17 cellular contexts compared by ENCODE assay signal in genomic region chr3:196883361-196883760, GRCh38. TPM values are rescaled to one million over a fixed set of nuclear protein-coding genes. Genes with fewer than 3 reads are reported as not detected.
A peak's percentile ranks its signal among the peaks of the same experiment; 100 is the strongest.
DNase-seq lines count a peak whose midpoint lies in the region; ATAC-seq and TF ChIP-seq lines count a peak whose summit lies in the region.
"Had no signal": no experiment of that assay in that cellular context is flagged by ENCODE, and none has a peak within 500 bp of the region (broad histone marks: within the 10 kb centered on the region; RNA-seq: fewer than 3 reads in every experiment).

No MANE protein-coding gene starts in this region.

- no peaks in the 10 kb centered on the region for H3K4me1 ChIP-seq in sigmoid colon
- H3K4me1 ChIP-seq: psoas muscle had no signal

- CTCF ChIA-PET in activated CD8-positive, alpha-beta T cell treated with anti-CD3 and anti-CD28 coated beads for 36 hours (lab: Charles Lee) = no interaction called here

- intact Hi-C loops in activated CD8-positive, alpha-beta T cell treated with anti-CD3 and anti-CD28 coated beads for 36 hours (cut with micrococcal nuclease) = no loop called here
- intact Hi-C loops in sigmoid colon (cut with DNase I) = no loop called here

- TF ChIP-seq CTCF in activated CD8-positive, alpha-beta T cell treated with anti-CD3 and anti-CD28 coated beads for 36 hours (IDR thresholded peaks at IDR 0.05) = no peak
- no peak for TF ChIP-seq CTCF in sigmoid colon (IDR thresholded peaks at IDR 0.05)

- no peak overlapping the region for H3K4me3 ChIP-seq in sigmoid colon
- H3K4me3 ChIP-seq: GM23338, psoas muscle had no signal

- H3K9me3 ChIP-seq in sigmoid colon = no peaks in the 10 kb centered on the region
- H3K9me3 ChIP-seq: psoas muscle had no signal

- ATAC-seq in GM21423 (IDR thresholded peaks at IDR 0.05; ENCODE audit: unreplicated experiment) (peak; percentile 51), GM19023 (IDR thresholded peaks at IDR 0.05; ENCODE audit: unreplicated experiment) (no peak)
- ATAC-seq in activated CD8-positive, alpha-beta T cell treated with anti-CD3 and anti-CD28 coated beads for 36 hours = peak; percentile 87
- ATAC-seq in stimulated activated effector memory CD8-positive, alpha-beta T cell treated with anti-CD3 and anti-CD28 coated beads, Interleukin-12 subunit alpha, Interleukin-12 subunit beta, amount 100 ng/mL, for 72 hours = peak; percentile 79
- ATAC-seq: GM23338, psoas muscle had no signal

- H3K27ac Mint-ChIP-seq in activated CD8-positive, alpha-beta T cell treated with anti-CD3 and anti-CD28 coated beads for 36 hours = peak overlapping the region; percentile 73
- peak overlapping the region; percentile 57 for H3K27ac Mint-ChIP-seq in stimulated activated effector memory CD8-positive, alpha-beta T cell treated with anti-CD3 and anti-CD28 coated beads, Interleukin-12 subunit alpha, Interleukin-12 subunit beta, amount 100 ng/mL, for 72 hours
- H3K27ac Mint-ChIP-seq: GM23338 had no signal

- no peak for TF ChIP-seq EP300 in sigmoid colon (IDR thresholded peaks at IDR 0.05)

- DNase-seq in activated CD4-positive, alpha-beta T cell treated with anti-CD3 and anti-CD28 coated beads, Interleukin-2, amount 50 U/mL, for 48 hours = peak; percentile 6 to 9
- DNase-seq in activated CD4-positive, alpha-beta T cell treated with anti-CD3 and anti-CD28 coated beads for 48 hours = no peak
- DNase-seq in activated CD8-positive, alpha-beta T cell treated with anti-CD3 and anti-CD28 coated beads for 36 hours = no peak
- DNase-seq in stimulated activated effector memory CD8-positive, alpha-beta T cell treated with anti-CD3 and anti-CD28 coated beads, Interleukin-12 subunit alpha, Interleukin-12 subunit beta, amount 100 ng/mL, for 72 hours (ENCODE audit: low spot score in 2 of 2) = no peak
- DNase-seq in GF-D8 (lab: John Stamatoyannopoulos, UW) (no peak), sigmoid colon (no peak)
- DNase-seq: foreskin melanocyte; NCI-H1092; NCI-H2171 treated with DMSO at 0.1 percent for 48 hours; NK-92 treated with Interleukin-12 subunit alpha and Interleukin-12 subunit beta, amount 100 ng/mL, for 24 hours; psoas muscle; Right ventricle myocardium superior; stimulated activated CD4-positive, alpha-beta T cell treated with anti-CD3 and anti-CD28 coated beads, Interleukin-12 subunit alpha, Interleukin-12 subunit beta, amount 100 ng/mL, for 4 hours; T-helper 9 cell had no signal

- H3K36me3 ChIP-seq in sigmoid colon = peaks cover 0 to 34% (median 9%) of the 10 kb centered on the region in 4 donors

- no peak for TF ChIP-seq POLR2A in sigmoid colon (IDR thresholded peaks at IDR 0.05)

- H3K4me1 Mint-ChIP-seq in activated CD8-positive, alpha-beta T cell treated with anti-CD3 and anti-CD28 coated beads for 36 hours (ENCODE audit: low read depth) = peaks cover 37% of the 10 kb centered on the region
- peaks cover 38% of the 10 kb centered on the region for H3K4me1 Mint-ChIP-seq in stimulated activated effector memory CD8-positive, alpha-beta T cell treated with anti-CD3 and anti-CD28 coated beads, Interleukin-12 subunit alpha, Interleukin-12 subunit beta, amount 100 ng/mL, for 72 hours
- H3K4me1 Mint-ChIP-seq: GM23338 had no signal

- peaks cover 18% of the 10 kb centered on the region for H3K36me3 Mint-ChIP-seq in activated CD8-positive, alpha-beta T cell treated with anti-CD3 and anti-CD28 coated beads for 36 hours (ENCODE audit: low read depth)
- H3K36me3 Mint-ChIP-seq in stimulated activated effector memory CD8-positive, alpha-beta T cell treated with anti-CD3 and anti-CD28 coated beads, Interleukin-12 subunit alpha, Interleukin-12 subunit beta, amount 100 ng/mL, for 72 hours = peaks cover 73% of the 10 kb centered on the region

- 81 to 86% methylated on average over 4 of the region's 4 CpGs for WGBS in sigmoid colon, 2 donors

- H3K27ac ChIP-seq in sigmoid colon = no peak overlapping the region
- H3K27ac ChIP-seq: psoas muscle had no signal

- no peaks in the 10 kb centered on the region for H3K27me3 Mint-ChIP-seq in activated CD8-positive, alpha-beta T cell treated with anti-CD3 and anti-CD28 coated beads for 36 hours

- no peak overlapping the region for H3K4me3 Mint-ChIP-seq in activated CD8-positive, alpha-beta T cell treated with anti-CD3 and anti-CD28 coated beads for 36 hours
- H3K4me3 Mint-ChIP-seq in stimulated activated effector memory CD8-positive, alpha-beta T cell treated with anti-CD3 and anti-CD28 coated beads, Interleukin-12 subunit alpha, Interleukin-12 subunit beta, amount 100 ng/mL, for 72 hours = no peak overlapping the region
- H3K4me3 Mint-ChIP-seq: GM23338 had no signal

- H3K9me3 Mint-ChIP-seq in activated CD8-positive, alpha-beta T cell treated with anti-CD3 and anti-CD28 coated beads for 36 hours = no peaks in the 10 kb centered on the region
- H3K9me3 Mint-ChIP-seq in stimulated activated effector memory CD8-positive, alpha-beta T cell treated with anti-CD3 and anti-CD28 coated beads, Interleukin-12 subunit alpha, Interleukin-12 subunit beta, amount 100 ng/mL, for 72 hours = no peaks in the 10 kb centered on the region
- H3K9me3 Mint-ChIP-seq: GM23338 had no signal

- POLR2A ChIA-PET in activated CD8-positive, alpha-beta T cell treated with anti-CD3 and anti-CD28 coated beads for 36 hours (lab: Charles Lee) = interaction anchor here (1.1 kb wide), 1 partner anchor 13 kb away, joined by 3 read pairs; no protein-coding TSS in a partner anchor

- no peaks in the 10 kb centered on the region for H3K27me3 ChIP-seq in sigmoid colon

RNA-seq across cellular contexts. Expression of gene SENP5, which starts 15.6 kb away (rescaled TPM):
- 10 to 100 TPM; 28.0 to 32.5 TPM for total RNA-seq in activated CD8-positive, alpha-beta T cell treated with anti-CD3 and anti-CD28 coated beads for 36 hours
- total RNA-seq in sigmoid colon = 10 to 100 TPM; 41.5 to 54.6 (median 45.8) TPM
- polyA plus RNA-seq in sigmoid colon = 10 to 100 TPM in 1 of 3 donors, 1 to 10 TPM in 2; 4.2 to 10.5 (median 7.4) TPM

RNA-seq across cellular contexts. Expression of gene NCBP2, which starts 59.0 kb away (rescaled TPM):
- total RNA-seq in activated CD8-positive, alpha-beta T cell treated with anti-CD3 and anti-CD28 coated beads for 36 hours = 100 to 1,000 TPM; 107 to 111 TPM
- total RNA-seq in sigmoid colon = 10 to 100 TPM; 35.7 to 44.9 (median 41.7) TPM
- polyA plus RNA-seq in sigmoid colon = 10 to 100 TPM; 54.1 to 60.7 (median 54.7) TPM

Comparison
In these comparisons a context has a peak if more than half of its experiments do, and no peak if none do; other contexts are left out.
1. DNase-seq: peak in activated CD4-positive, alpha-beta T cell treated with anti-CD3 and anti-CD28 coated beads, Interleukin-2, amount 50 U/mL, for 48 hours (2 of 2); none in activated CD4-positive, alpha-beta T cell treated with anti-CD3 and anti-CD28 coated beads for 48 hours (single experiment), activated CD8-positive, alpha-beta T cell treated with anti-CD3 and anti-CD28 coated beads for 36 hours (single experiment), stimulated activated effector memory CD8-positive, alpha-beta T cell treated with anti-CD3 and anti-CD28 coated beads, Interleukin-12 subunit alpha, Interleukin-12 subunit beta, amount 100 ng/mL, for 72 hours (0 of 2), GF-D8 (single experiment) and sigmoid colon (single experiment).